Comparison of ENCODE assay signal across 20 cellular contexts in genomic region chr3:151631946-151632345, GRCh38.
A peak's percentile ranks its signal among the peaks of the same experiment; 100 is the strongest.
DNase-seq lines count a peak whose midpoint lies in the region; ATAC-seq and TF ChIP-seq lines count a peak whose summit lies in the region.
"Had no signal": no experiment of that assay in that cellular context is flagged by ENCODE, and none has a peak within 500 bp of the region (broad histone marks: within the 10 kb centered on the region; RNA-seq: fewer than 3 reads in every experiment).

No MANE protein-coding gene starts in this region.

- H3K27ac ChIP-seq in mammary epithelial cell (ENCODE audit: insufficient read depth, low read depth, low read length) = no peak overlapping the region
- peak overlapping the region; percentile 14 to 78 (median 71) for H3K27ac ChIP-seq in gastrocnemius medialis
- H3K27ac ChIP-seq: BLaER1, SJSA1 had no signal

- H3K4me3 Mint-ChIP-seq in MCF 10A (ENCODE audit: unreplicated experiment) (no peak overlapping the region), type B pancreatic cell (no peak overlapping the region)
- H3K4me3 Mint-ChIP-seq: CD4-positive, CD25-positive, alpha-beta regulatory T cell had no signal

- ATAC-seq in gastrocnemius medialis = no peak
- ATAC-seq in GM19463 (IDR thresholded peaks at IDR 0.05; ENCODE audit: unreplicated experiment) = no peak
- no peak for ATAC-seq in left cardiac atrium

- H3K9ac ChIP-seq in mammary epithelial cell (ENCODE audit: insufficient read depth, low read length) = no peak overlapping the region
- H3K9ac ChIP-seq: BLaER1 had no signal

- H3K27ac Mint-ChIP-seq in MCF 10A (ENCODE audit: low read depth, unreplicated experiment) (peak overlapping the region; percentile 32), type B pancreatic cell (peak overlapping the region; percentile 27)
- H3K27ac Mint-ChIP-seq: CD4-positive, CD25-positive, alpha-beta regulatory T cell had no signal

- H3K79me2 ChIP-seq in mammary epithelial cell (ENCODE audit: insufficient read depth, low read length) = no peaks in the 10 kb centered on the region

- WGBS in mammary epithelial cell (ENCODE audit: low coverage, missing lambda C conversion rate) = 45% methylated on average over 2 of the region's 2 CpGs

- H3K36me3 Mint-ChIP-seq in MCF 10A (ENCODE audit: insufficient read depth, unreplicated experiment) = no peaks in the 10 kb centered on the region
- no peaks in the 10 kb centered on the region for H3K36me3 Mint-ChIP-seq in type B pancreatic cell
- H3K36me3 Mint-ChIP-seq: CD4-positive, CD25-positive, alpha-beta regulatory T cell had no signal

- dilution Hi-C loops in mammary epithelial cell (cut with HindIII; ENCODE audit: low sequenced_read_pairs) = no loop called here

- CTCF ChIA-PET in MCF 10A (lab: Yijun Ruan, JAX) = no interaction called here
- CTCF ChIA-PET in mammary epithelial cell (lab: Charles Lee; ENCODE audit: low non-redundant PET) = no interaction called here

- H3K4me1 ChIP-seq in mammary epithelial cell (ENCODE audit: insufficient read depth, low read length) = no peaks in the 10 kb centered on the region
- peaks cover 15 to 19% of the 10 kb centered on the region in 2 donors for H3K4me1 ChIP-seq in gastrocnemius medialis
- H3K4me1 ChIP-seq: BLaER1 had no signal

- no peaks in the 10 kb centered on the region for H3K36me3 ChIP-seq in mammary epithelial cell (ENCODE audit: insufficient read depth, low read length)
- no peaks in the 10 kb centered on the region for H3K36me3 ChIP-seq in gastrocnemius medialis
- H3K36me3 ChIP-seq: BLaER1, SJSA1 had no signal

- TF ChIP-seq CTCF in MCF 10A (IDR thresholded peaks at IDR 0.05; ENCODE audit: unreplicated experiment) (no peak), mammary epithelial cell (conservative IDR thresholded peaks at IDR 0.05 in 1 of 2, IDR thresholded peaks at IDR 0.05 in 1 of 2; ENCODE audit: extremely low read depth in 1 of 2, insufficient read depth in 1 of 2, low read depth in 1 of 2, low read length in 2 of 2) (no peak), fibroblast of villous mesenchyme (IDR thresholded peaks at IDR 0.05; ENCODE audit: insufficient read depth, low read depth, low read length) (no peak), gastrocnemius medialis (IDR thresholded peaks at IDR 0.05 in 4 of 5, conservative IDR thresholded peaks at IDR 0.05 in 1 of 5) (no peak), type B pancreatic cell (conservative IDR thresholded peaks at IDR 0.05) (no peak)

- BruUV-seq in MCF 10A (replicated peaks; lab: Mats Ljungman, UMichigan) = no TSS peak
- BruUV-seq in mammary epithelial cell (replicated peaks; lab: Mats Ljungman, UMichigan) = no TSS peak

- no peaks in the 10 kb centered on the region for H4K20me1 ChIP-seq in mammary epithelial cell (ENCODE audit: insufficient read depth, low read length)
- H4K20me1 ChIP-seq: BLaER1 had no signal

- H3K4me1 Mint-ChIP-seq in MCF 10A (ENCODE audit: insufficient read depth, unreplicated experiment) = peaks cover 6% of the 10 kb centered on the region
- H3K4me1 Mint-ChIP-seq in type B pancreatic cell (ENCODE audit: unreplicated experiment) = peaks cover 14% of the 10 kb centered on the region
- H3K4me1 Mint-ChIP-seq: CD4-positive, CD25-positive, alpha-beta regulatory T cell had no signal

- H3K4me3 ChIP-seq in mammary epithelial cell (replicated peaks in 1 of 3; ENCODE audit: insufficient read depth in 1 of 3, low read depth in 2 of 3, low read length in 3 of 3) (no peak overlapping the region), fibroblast of villous mesenchyme (ENCODE audit: low read depth, low read length) (no peak overlapping the region), gastrocnemius medialis (no peak overlapping the region)
- H3K4me3 ChIP-seq: BLaER1, SJSA1 had no signal

- H3K27me3 Mint-ChIP-seq in MCF 10A (ENCODE audit: insufficient read depth, unreplicated experiment) (no peaks in the 10 kb centered on the region), type B pancreatic cell (no peaks in the 10 kb centered on the region)
- H3K27me3 Mint-ChIP-seq: CD4-positive, CD25-positive, alpha-beta regulatory T cell had no signal

- POLR2A ChIA-PET in MCF 10A (lab: Yijun Ruan, JAX) = no interaction called here

- no peak for TF ChIP-seq POLR2A in gastrocnemius medialis (IDR thresholded peaks at IDR 0.05)

- intact Hi-C loops in MCF 10A (cut with micrococcal nuclease) = no loop called here
- intact Hi-C loops in mammary epithelial cell (cut with micrococcal nuclease) = no loop called here
- intact Hi-C loops in gastrocnemius medialis (cut with DNase I; ENCODE audit: low total_unique reads) = loop anchor here (5.0 kb wide), 1 partner anchor 95 kb away; no protein-coding TSS in a partner anchor
- intact Hi-C loops in head of caudate nucleus (cut with DNase I) = no loop called here
- intact Hi-C loops in left cardiac atrium (cut with DNase I) = no loop called here

- no peak overlapping the region for H3K4me2 ChIP-seq in mammary epithelial cell (ENCODE audit: insufficient read depth, low read depth, low read length)
- H3K4me2 ChIP-seq: BLaER1 had no signal

- no peaks in the 10 kb centered on the region for H3K9me3 ChIP-seq in mammary epithelial cell (replicated peaks; ENCODE audit: insufficient read depth, low read length)
- H3K9me3 ChIP-seq in gastrocnemius medialis = no peaks in the 10 kb centered on the region
- H3K9me3 ChIP-seq: BLaER1, SJSA1 had no signal

- H3K9me3 Mint-ChIP-seq in MCF 10A (ENCODE audit: unreplicated experiment) (no peaks in the 10 kb centered on the region), type B pancreatic cell (peaks cover 11% of the 10 kb centered on the region)

- peaks cover 5% of the 10 kb centered on the region for H3K27me3 ChIP-seq in mammary epithelial cell (ENCODE audit: insufficient read depth, low read length)
- H3K27me3 ChIP-seq in gastrocnemius medialis = no peaks in the 10 kb centered on the region
- H3K27me3 ChIP-seq: BLaER1, SJSA1 had no signal

- DNase-seq in MCF 10A (ENCODE audit: unreplicated experiment) (no peak), mammary epithelial cell (no peak), fibroblast of villous mesenchyme (ENCODE audit: low read depth) (peak; percentile 72), gastrocnemius medialis (no peak), type B pancreatic cell (ENCODE audit: extremely low spot score, unreplicated experiment) (no peak), head of caudate nucleus (no peak), left cardiac atrium (no peak)
- DNase-seq: CD4-positive, CD25-positive, alpha-beta regulatory T cell; GDM1; KG1; NCI-H1048; NCI-H1694; NCI-H2029 treated with DMSO at 0.1 percent for 48 hours; NCI-H446 treated with DMSO at 0.1 percent for 48 hours; NCI-H69; Right ventricle myocardium superior; RPMI8226 had no signal

- in situ Hi-C loops in mammary epithelial cell (cut with MboI; ENCODE audit: low sequenced_read_pairs in 2 of 2) = no loop called here
- in situ Hi-C loops in gastrocnemius medialis (cut with MboI; ENCODE audit: low sequenced_read_pairs in 4 of 4) = no loop called here

- H2AFZ ChIP-seq in mammary epithelial cell (ENCODE audit: low read depth, low read length) = no peak overlapping the region
